In the genomic region with DNA sequence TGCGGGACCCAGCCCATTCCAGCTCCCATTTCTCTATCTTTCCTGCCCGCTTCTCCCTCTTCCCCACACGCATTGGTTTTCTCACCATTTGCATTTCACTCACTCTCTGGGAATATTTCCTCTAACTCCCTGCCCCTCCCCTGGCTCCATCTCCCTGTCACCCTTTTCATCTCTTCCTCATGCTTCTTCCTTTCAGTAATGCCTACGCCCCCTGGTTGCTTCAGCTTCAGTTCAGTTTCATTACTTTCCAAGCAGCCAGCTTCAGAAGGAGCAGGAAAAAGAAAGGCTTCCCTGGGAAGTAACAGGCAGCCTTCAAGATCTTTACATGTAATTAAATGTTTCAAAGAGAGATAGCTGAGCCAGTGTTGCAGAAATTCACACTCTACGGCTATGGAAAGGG, we compare ENCODE assay signal across 10 cellular contexts.
A peak's percentile ranks its signal among the peaks of the same experiment; 100 is the strongest.
DNase-seq lines count a peak whose midpoint lies in the region; ATAC-seq and TF ChIP-seq lines count a peak whose summit lies in the region.
"Had no signal": no experiment of that assay in that cellular context is flagged by ENCODE, and none has a peak within 500 bp of the region (broad histone marks: within the 10 kb centered on the region; RNA-seq: fewer than 3 reads in every experiment).

No MANE protein-coding gene starts in this region.

- TF ChIP-seq CTCF in foreskin keratinocyte (conservative IDR thresholded peaks at IDR 0.05), result no peak

- peaks cover 11% of the 10 kb centered on the region for H3K4me1 Mint-ChIP-seq in activated naive CD4-positive, alpha-beta T cell treated with anti-CD3 and anti-CD28 coated beads for 36 hours (ENCODE audit: low read depth)
- peaks cover 12% of the 10 kb centered on the region for H3K4me1 Mint-ChIP-seq in activated naive CD4-positive, alpha-beta T cell treated with anti-CD3 and anti-CD28 coated beads, Interleukin-2, amount 10 ng/mL, durations not matched to agents 7 days and 5 days
- H3K4me1 Mint-ChIP-seq in T-cell (peaks cover 8 to 11% (median 9%) of the 10 kb centered on the region in 3 donors), immature natural killer cell (peaks cover 0 to 5% of the 10 kb centered on the region in 2 donors)
- peaks cover 17% of the 10 kb centered on the region for H3K4me1 Mint-ChIP-seq in stimulated activated naive CD8-positive, alpha-beta T cell treated with anti-CD3 and anti-CD28 coated beads, Interleukin-15, amount 100 ng/mL, for 72 hours

- no peak overlapping the region for H3K27ac Mint-ChIP-seq in activated naive CD4-positive, alpha-beta T cell treated with anti-CD3 and anti-CD28 coated beads for 36 hours
- H3K27ac Mint-ChIP-seq in activated naive CD4-positive, alpha-beta T cell treated with anti-CD3 and anti-CD28 coated beads, Interleukin-2, amount 10 ng/mL, durations not matched to agents 7 days and 5 days, result no peak overlapping the region
- H3K27ac Mint-ChIP-seq in T-cell (no peak overlapping the region), immature natural killer cell (no peak overlapping the region)
- H3K27ac Mint-ChIP-seq in stimulated activated naive CD8-positive, alpha-beta T cell treated with anti-CD3 and anti-CD28 coated beads, Interleukin-15, amount 100 ng/mL, for 72 hours, result peak overlapping the region in 1 of 2 donors; percentile 67

- H3K9me3 Mint-ChIP-seq in activated naive CD4-positive, alpha-beta T cell treated with anti-CD3 and anti-CD28 coated beads for 36 hours, result no peaks in the 10 kb centered on the region
- no peaks in the 10 kb centered on the region for H3K9me3 Mint-ChIP-seq in activated naive CD4-positive, alpha-beta T cell treated with anti-CD3 and anti-CD28 coated beads, Interleukin-2, amount 10 ng/mL, durations not matched to agents 7 days and 5 days
- H3K9me3 Mint-ChIP-seq in T-cell, result no peaks in the 10 kb centered on the region
- no peaks in the 10 kb centered on the region for H3K9me3 Mint-ChIP-seq in immature natural killer cell
- H3K9me3 Mint-ChIP-seq in stimulated activated naive CD8-positive, alpha-beta T cell treated with anti-CD3 and anti-CD28 coated beads, Interleukin-15, amount 100 ng/mL, for 72 hours, result no peaks in the 10 kb centered on the region

- POLR2A ChIA-PET in T-cell (lab: Charles Lee), result no interaction called here

- intact Hi-C loops in activated naive CD4-positive, alpha-beta T cell treated with anti-CD3 and anti-CD28 coated beads for 36 hours (cut with micrococcal nuclease), result loop anchor here (5.0 kb wide), 1 partner anchor 304 kb away; no protein-coding TSS in a partner anchor

- H3K4me3 Mint-ChIP-seq in activated naive CD4-positive, alpha-beta T cell treated with anti-CD3 and anti-CD28 coated beads for 36 hours, result peak overlapping the region; percentile 5
- H3K4me3 Mint-ChIP-seq in activated naive CD4-positive, alpha-beta T cell treated with anti-CD3 and anti-CD28 coated beads, Interleukin-2, amount 10 ng/mL, durations not matched to agents 7 days and 5 days, result no peak overlapping the region
- peak overlapping the region; percentile 61 to 74 (median 63) for H3K4me3 Mint-ChIP-seq in T-cell
- H3K4me3 Mint-ChIP-seq in immature natural killer cell, result peak overlapping the region; percentile 22 to 72 (median 52)
- H3K4me3 Mint-ChIP-seq in stimulated activated naive CD8-positive, alpha-beta T cell treated with anti-CD3 and anti-CD28 coated beads, Interleukin-15, amount 100 ng/mL, for 72 hours, result peak overlapping the region; percentile 44 to 82

- H3K4me1 ChIP-seq in foreskin keratinocyte, result peaks cover 3% of the 10 kb centered on the region

- no peak overlapping the region for H3K27ac ChIP-seq in foreskin keratinocyte

- H3K36me3 Mint-ChIP-seq in activated naive CD4-positive, alpha-beta T cell treated with anti-CD3 and anti-CD28 coated beads for 36 hours (ENCODE audit: low read depth), result no peaks in the 10 kb centered on the region
- H3K36me3 Mint-ChIP-seq in activated naive CD4-positive, alpha-beta T cell treated with anti-CD3 and anti-CD28 coated beads, Interleukin-2, amount 10 ng/mL, durations not matched to agents 7 days and 5 days, result no peaks in the 10 kb centered on the region
- no peaks in the 10 kb centered on the region for H3K36me3 Mint-ChIP-seq in T-cell
- H3K36me3 Mint-ChIP-seq in immature natural killer cell, result no peaks in the 10 kb centered on the region

- DNase-seq in activated naive CD4-positive, alpha-beta T cell treated with anti-CD3 and anti-CD28 coated beads for 36 hours, result no peak
- DNase-seq in activated naive CD4-positive, alpha-beta T cell treated with anti-CD3 and anti-CD28 coated beads, Interleukin-2, amount 10 ng/mL, durations not matched to agents 7 days and 5 days, result no peak
- DNase-seq in T-cell (no peak), immature natural killer cell (no peak), SHP77 (lab: John Stamatoyannopoulos, UW) (no peak), foreskin keratinocyte (no peak)
- DNase-seq in stimulated activated naive CD8-positive, alpha-beta T cell treated with anti-CD3 and anti-CD28 coated beads, Interleukin-15, amount 100 ng/mL, for 72 hours, result no peak
- DNase-seq: NCI-H1436, NCI-H226 had no signal

- H3K27me3 ChIP-seq in foreskin keratinocyte, result peaks cover 51% of the 10 kb centered on the region

- ATAC-seq in T-cell (replicated peaks in 1 of 4) (no peak), foreskin keratinocyte (no peak), HG03045 (IDR thresholded peaks at IDR 0.05; ENCODE audit: unreplicated experiment) (no peak)
- ATAC-seq in stimulated activated naive CD8-positive, alpha-beta T cell treated with anti-CD3 and anti-CD28 coated beads, Interleukin-15, amount 100 ng/mL, for 72 hours, result no peak

- peaks cover 21% of the 10 kb centered on the region for H3K27me3 Mint-ChIP-seq in activated naive CD4-positive, alpha-beta T cell treated with anti-CD3 and anti-CD28 coated beads for 36 hours (ENCODE audit: low read depth)
- H3K27me3 Mint-ChIP-seq in activated naive CD4-positive, alpha-beta T cell treated with anti-CD3 and anti-CD28 coated beads, Interleukin-2, amount 10 ng/mL, durations not matched to agents 7 days and 5 days, result peaks cover 74% of the 10 kb centered on the region
- peaks cover 23 to 43% of the 10 kb centered on the region in 2 donors for H3K27me3 Mint-ChIP-seq in T-cell
- peaks cover 7 to 22% (median 14%) of the 10 kb centered on the region in 3 donors for H3K27me3 Mint-ChIP-seq in immature natural killer cell (ENCODE audit: low read depth in 3 of 3)
- H3K27me3 Mint-ChIP-seq in stimulated activated naive CD8-positive, alpha-beta T cell treated with anti-CD3 and anti-CD28 coated beads, Interleukin-15, amount 100 ng/mL, for 72 hours, result peaks cover 26% of the 10 kb centered on the region

- CTCF ChIA-PET in activated naive CD4-positive, alpha-beta T cell treated with anti-CD3 and anti-CD28 coated beads for 36 hours (lab: Charles Lee), result interaction anchor here (0.6 to 1.5 kb wide), 3 partner anchors 114 to 457 kb away, joined by 3 to 5 read pairs (median 3); a partner anchor contains a TSS
- CTCF ChIA-PET in activated naive CD4-positive, alpha-beta T cell treated with anti-CD3 and anti-CD28 coated beads, Interleukin-2, amount 10 ng/mL, durations not matched to agents 7 days and 5 days (lab: Charles Lee), result interaction anchor here (0.8 to 1.4 kb wide), 2 partner anchors 120 to 324 kb away, joined by 3 to 6 read pairs; no protein-coding TSS in a partner anchor
- CTCF ChIA-PET in T-cell (lab: Charles Lee), result no interaction called here

Comparison
In these comparisons a context has a peak if more than half of its experiments do, and no peak if none do; other contexts are left out.
1. CTCF ChIA-PET loops: an anchor here in activated naive CD4-positive, alpha-beta T cell treated with anti-CD3 and anti-CD28 coated beads for 36 hours (0.6 to 1.5 kb wide) and activated naive CD4-positive, alpha-beta T cell treated with anti-CD3 and anti-CD28 coated beads, Interleukin-2, amount 10 ng/mL, durations not matched to agents 7 days and 5 days (0.8 to 1.4 kb wide); none called in T-cell.